16 cellular contexts compared by ENCODE assay signal in genomic region chr2:121074322-121074932, GRCh38.
DNase-seq lines count a peak whose midpoint lies in the region; ATAC-seq, FAIRE-seq and TF ChIP-seq lines count a peak whose summit lies in the region.
"Had no signal": no experiment of that assay in that cellular context is flagged by ENCODE, and none has a peak within 500 bp of the region (broad histone marks: within the 10 kb centered on the region; RNA-seq: fewer than 3 reads in every experiment).

No MANE protein-coding gene starts in this region.

- H3K9me2 ChIP-seq in GM23338 (ENCODE audit: insufficient read depth) = no peaks in the 10 kb centered on the region

- H3K36me3 ChIP-seq in BLaER1 treated with 17β-estradiol and CSF1 and Interleukin-3, amounts not matched to agents 10 nM and 100 nM = no peaks in the 10 kb centered on the region
- H3K36me3 ChIP-seq in GM23338 (ENCODE audit: insufficient read depth) (no peaks in the 10 kb centered on the region), iPS-15b (ENCODE audit: control insufficient read depth, insufficient read depth, low read length) (no peaks in the 10 kb centered on the region), HepG2 (replicated peaks in 1 of 2; ENCODE audit: control insufficient read depth in 1 of 2, insufficient read depth in 2 of 2, low read length in 2 of 2) (no peaks in the 10 kb centered on the region)
- H3K36me3 ChIP-seq: ascending aorta, esophagus muscularis mucosa, heart right ventricle had no signal

- peaks cover 50% of the 10 kb centered on the region for H3K27me3 Mint-ChIP-seq in GM23338 (ENCODE audit: insufficient read depth, low read depth, poor library complexity)

- no peak for TF ChIP-seq CTCF in GM23338 (conservative IDR thresholded peaks at IDR 0.05; ENCODE audit: low read depth in 2 of 2)
- TF ChIP-seq CTCF in RWPE1 (conservative IDR thresholded peaks at IDR 0.05; ENCODE audit: low read depth) = no peak
- TF ChIP-seq CTCF in HepG2 (CRISPR knock-in tag; IDR thresholded peaks at IDR 0.05) = no peak

- no peaks in the 10 kb centered on the region for H3K9me3 ChIP-seq in BLaER1 treated with 17β-estradiol and CSF1 and Interleukin-3, amounts not matched to agents 10 nM and 100 nM (replicated peaks in 1 of 11)
- H3K9me3 ChIP-seq in iPS-15b (ENCODE audit: control insufficient read depth, insufficient read depth, low read length) = no peaks in the 10 kb centered on the region
- H3K9me3 ChIP-seq in HepG2 (ENCODE audit: low read length) = no peaks in the 10 kb centered on the region
- H3K9me3 ChIP-seq: ascending aorta, esophagus muscularis mucosa, heart right ventricle, psoas muscle had no signal

- peaks cover 7% of the 10 kb centered on the region for H3K4me1 Mint-ChIP-seq in GM23338
- H3K4me1 Mint-ChIP-seq: activated CD4-positive, alpha-beta T cell treated with anti-CD3 and anti-CD28 coated beads, Interleukin-2, amount 10 ng/mL, durations not matched to agents 7 days and 5 days had no signal

- no peak overlapping the region; a peak in 1 of 22 replicates for H3K9ac ChIP-seq in BLaER1 treated with 17β-estradiol and CSF1 and Interleukin-3, amounts not matched to agents 10 nM and 100 nM
- H3K9ac ChIP-seq in iPS-15b (ENCODE audit: low read depth, low read length) (no peak overlapping the region), HepG2 (ENCODE audit: insufficient read depth, low read depth, low read length) (no peak overlapping the region)

- H3K27ac Mint-ChIP-seq in GM23338 = peak overlapping the region; percentile 43; the same call in 1 of the 2 replicates
- H3K27ac Mint-ChIP-seq: activated CD4-positive, alpha-beta T cell treated with anti-CD3 and anti-CD28 coated beads, Interleukin-2, amount 10 ng/mL, durations not matched to agents 7 days and 5 days; CD4-positive, CD25-positive, alpha-beta regulatory T cell had no signal

- TF ChIP-seq EP300 in HepG2 (IDR thresholded peaks at IDR 0.05; ENCODE audit: low read depth in 2 of 2, low read length in 2 of 2) (no peak), HepG2 (CRISPR knock-in tag; IDR thresholded peaks at IDR 0.05; ENCODE audit: borderline replicate concordance) (no peak)

- H2AFZ ChIP-seq in GM23338 = no peak overlapping the region
- H2AFZ ChIP-seq in HepG2 (ENCODE audit: low read length) = no peak overlapping the region

- POLR2A ChIA-PET in RWPE1 (lab: Yijun Ruan, JAX; ENCODE audit: low non-redundant PET) = interaction anchor here (0.6 kb wide), 1 partner anchor 166 kb away, joined by 3 read pairs; no protein-coding TSS in a partner anchor
- POLR2A ChIA-PET in HepG2 (lab: Yijun Ruan, JAX) = no interaction called here

- H3K9me3 Mint-ChIP-seq in GM23338 = no peaks in the 10 kb centered on the region
- H3K9me3 Mint-ChIP-seq: activated CD4-positive, alpha-beta T cell treated with anti-CD3 and anti-CD28 coated beads, Interleukin-2, amount 10 ng/mL, durations not matched to agents 7 days and 5 days; CD4-positive, CD25-positive, alpha-beta regulatory T cell had no signal

- no TSS peak for BruUV-seq in HepG2 (replicated peaks; lab: Mats Ljungman, UMichigan)

- H4K20me1 ChIP-seq in BLaER1 treated with 17β-estradiol and CSF1 and Interleukin-3, amounts not matched to agents 10 nM and 100 nM = peaks cover 0 to 53% (median 10%) of the 10 kb centered on the region in 11 experiments; a peak in 13 of 22 replicates
- no peaks in the 10 kb centered on the region for H4K20me1 ChIP-seq in GM23338 (replicated peaks; ENCODE audit: insufficient read depth)
- H4K20me1 ChIP-seq in HepG2 (ENCODE audit: insufficient read depth, low read length) = peaks cover 4% of the 10 kb centered on the region; the same call in 1 of the 2 replicates

- peak overlapping the region in 8 of 11 experiments; percentile 8 to 44 (median 34); a peak in 8 of 22 replicates for H3K4me2 ChIP-seq in BLaER1 treated with 17β-estradiol and CSF1 and Interleukin-3, amounts not matched to agents 10 nM and 100 nM
- H3K4me2 ChIP-seq in GM23338 = peak overlapping the region; percentile 35; the same call in 1 of the 2 replicates
- no peak overlapping the region for H3K4me2 ChIP-seq in HepG2 (ENCODE audit: low read depth, low read length)

- peak; percentile 1; the same call in 2 of the 3 replicates for ATAC-seq in GM23338
- no peak for ATAC-seq in GM21360 (IDR thresholded peaks at IDR 0.05; ENCODE audit: unreplicated experiment)
- ATAC-seq in HepG2 = no peak

- CTCF ChIA-PET in RWPE1 (lab: Yijun Ruan, JAX) = interaction anchor here (0.7 to 3.0 kb wide), 5 partner anchors 13 to 379 kb away, joined by 3 to 13 read pairs (median 3); partner anchors contain the start of gene GLI2
- CTCF ChIA-PET in HepG2 (lab: Yijun Ruan, JAX; ENCODE audit: low intra/inter-chr PET ratio, low total read pairs) = no interaction called here

- H3K79me2 ChIP-seq in GM23338 (replicated peaks; ENCODE audit: insufficient read depth) (no peaks in the 10 kb centered on the region), HepG2 (ENCODE audit: insufficient read depth, low read length) (no peaks in the 10 kb centered on the region)

- 0 out of 3 replicates have a peak overlapping the region, but pooled peaks have one; percentile 73 for H3K4me3 Mint-ChIP-seq in GM23338
- H3K4me3 Mint-ChIP-seq: activated CD4-positive, alpha-beta T cell treated with anti-CD3 and anti-CD28 coated beads, Interleukin-2, amount 10 ng/mL, durations not matched to agents 7 days and 5 days; CD4-positive, CD25-positive, alpha-beta regulatory T cell had no signal

- TF ChIP-seq POLR2A in HepG2 (IDR thresholded peaks at IDR 0.05; ENCODE audit: insufficient read depth in 1 of 2, low read depth in 2 of 2, low read length in 2 of 2) = no peak

- WGBS in HepG2 (ENCODE audit: low lambda C conversion rate) = 5% methylated on average over 9 of the region's 10 CpGs

- no peaks in the 10 kb centered on the region; the same call in 2 of the 3 replicates for H3K36me3 Mint-ChIP-seq in GM23338 (ENCODE audit: low read depth)
- H3K36me3 Mint-ChIP-seq: CD4-positive, CD25-positive, alpha-beta regulatory T cell had no signal

- H3K27me3 ChIP-seq in BLaER1 treated with 17β-estradiol and CSF1 and Interleukin-3, amounts not matched to agents 10 nM and 100 nM = peaks cover 35 to 57% (median 45%) of the 10 kb centered on the region in 11 experiments
- peaks cover 26% of the 10 kb centered on the region for H3K27me3 ChIP-seq in GM23338 (ENCODE audit: insufficient read depth)
- peaks cover 34% of the 10 kb centered on the region for H3K27me3 ChIP-seq in iPS-15b (ENCODE audit: control insufficient read depth, insufficient read depth, low read length)
- H3K27me3 ChIP-seq in HepG2 (ENCODE audit: control insufficient read depth in 1 of 2, insufficient read depth in 2 of 2, low read length in 2 of 2) = peaks cover 24 to 90% of the 10 kb centered on the region in 2 experiments

- no peak overlapping the region for H3K4me3 ChIP-seq in BLaER1 treated with 17β-estradiol and CSF1 and Interleukin-3, amounts not matched to agents 10 nM and 100 nM
- H3K4me3 ChIP-seq in GM23338 = no peak overlapping the region
- peak overlapping the region; percentile 4 for H3K4me3 ChIP-seq in iPS-15b (ENCODE audit: low read depth, low read length)
- no peak overlapping the region for H3K4me3 ChIP-seq in HepG2 (replicated peaks in 1 of 3; ENCODE audit: insufficient read depth in 1 of 3, low read depth in 2 of 3, low read length in 3 of 3)
- H3K4me3 ChIP-seq: ascending aorta, psoas muscle had no signal

- no peak overlapping the region for H3K27ac ChIP-seq in BLaER1 treated with 17β-estradiol and CSF1 and Interleukin-3, amounts not matched to agents 10 nM and 100 nM
- no peak overlapping the region for H3K27ac ChIP-seq in GM23338 (ENCODE audit: low read depth)
- H3K27ac ChIP-seq in RWPE1 = peak overlapping the region; percentile 10; the same call in 1 of the 2 replicates
- H3K27ac ChIP-seq in HepG2 (ENCODE audit: extremely low read length, insufficient read depth, low read length) = no peak overlapping the region
- H3K27ac ChIP-seq: ascending aorta, heart right ventricle, psoas muscle had no signal

- TF ChIP-seq RAD21 in HepG2 (CRISPR knock-in tag; IDR thresholded peaks at IDR 0.05) = no peak

- in situ Hi-C loops in HepG2 (cut with HindIII; ENCODE audit: extremely low pct_ligation_motif_present, low pct_unique_long_range_greater_than_20kb) = loop anchor here (10.0 kb wide), 1 partner anchor 740 kb away; no protein-coding TSS in a partner anchor

- intact Hi-C loops in HepG2 (cut with micrococcal nuclease; ENCODE audit: unreplicated experiment) = no loop called here

- H3K4me1 ChIP-seq in BLaER1 treated with 17β-estradiol and CSF1 and Interleukin-3, amounts not matched to agents 10 nM and 100 nM = peaks cover 0 to 19% (median 7%) of the 10 kb centered on the region in 10 experiments; a peak in 9 of 20 replicates
- peaks cover 12% of the 10 kb centered on the region for H3K4me1 ChIP-seq in GM23338 (ENCODE audit: insufficient read depth)
- H3K4me1 ChIP-seq in iPS-15b (ENCODE audit: control insufficient read depth, insufficient read depth, low read length) = peaks cover 8% of the 10 kb centered on the region
- 0 out of 2 replicates have a peak, but pooled peaks cover 5% of the 10 kb centered on the region for H3K4me1 ChIP-seq in HepG2 (ENCODE audit: insufficient read depth, low read length)
- H3K4me1 ChIP-seq: ascending aorta, psoas muscle had no signal

- DNase-seq in GM23338 (ENCODE audit: low spot score) (no peak), RWPE1 (ENCODE audit: low spot score) (no peak), HepG2 (ENCODE audit: low spot score) (no peak), OCI-M2 (lab: John Stamatoyannopoulos, UW; ENCODE audit: unreplicated experiment) (no peak), SW 1271 (lab: John Stamatoyannopoulos, UW) (no peak)
- DNase-seq: activated CD4-positive, alpha-beta T cell treated with anti-CD3 and anti-CD28 coated beads, Interleukin-2, amount 10 ng/mL, durations not matched to agents 7 days and 5 days; activated gamma-delta T cell treated with Interleukin-2 at 50 U/mL for 16 hours; heart right ventricle had no signal

- FAIRE-seq in HepG2 (lab: Jason Lieb, UNC) = no peak
- FAIRE-seq: GM12892 had no signal

- peaks cover 14% of the 10 kb centered on the region for H3F3A ChIP-seq in GM23338 (replicated peaks; ENCODE audit: low read depth)

TF ChIP-seq in GM23338, 12 proteins besides CTCF, POLR2A, EP300 and RAD21 (continues in another document):
- no peak for TF ChIP-seq EZH2 (IDR thresholded peaks at IDR 0.05; ENCODE audit: low read depth, unreplicated experiment)

TF ChIP-seq in HepG2, 621 proteins besides CTCF, POLR2A, EP300 and RAD21 (continues in another document):
- TF ChIP-seq ZNF780A (CRISPR knock-in tag; IDR thresholded peaks at IDR 0.05) (no peak), ZNF550 (CRISPR knock-in tag; IDR thresholded peaks at IDR 0.05; ENCODE audit: borderline replicate concordance) (no peak), ATF1 (CRISPR knock-in tag; IDR thresholded peaks at IDR 0.05) (no peak)
- TF ChIP-seq, protein P1, sequence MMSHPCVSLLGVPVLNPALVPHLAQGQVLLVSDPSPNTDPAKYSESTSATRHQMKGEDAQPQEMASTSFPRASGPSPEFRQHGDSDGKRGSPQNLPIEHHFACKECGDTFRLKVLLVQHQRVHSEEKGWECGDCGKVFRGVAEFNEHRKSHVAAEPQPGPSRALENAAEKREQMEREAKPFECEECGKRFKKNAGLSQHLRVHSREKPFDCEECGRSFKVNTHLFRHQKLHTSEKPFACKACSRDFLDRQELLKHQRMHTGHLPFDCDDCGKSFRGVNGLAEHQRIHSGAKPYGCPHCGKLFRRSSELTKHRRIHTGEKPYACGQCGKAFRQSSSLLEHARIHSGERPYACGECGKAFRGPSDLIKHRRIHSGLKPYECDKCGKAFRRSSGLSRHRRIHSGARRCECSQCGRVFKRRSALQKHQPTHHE (CRISPR knock-in tag; IDR thresholded peaks at IDR 0.05; ENCODE audit: borderline replicate concordance) = no peak
